ENCODE assay signal across 9 cellular contexts in the genomic region with DNA sequence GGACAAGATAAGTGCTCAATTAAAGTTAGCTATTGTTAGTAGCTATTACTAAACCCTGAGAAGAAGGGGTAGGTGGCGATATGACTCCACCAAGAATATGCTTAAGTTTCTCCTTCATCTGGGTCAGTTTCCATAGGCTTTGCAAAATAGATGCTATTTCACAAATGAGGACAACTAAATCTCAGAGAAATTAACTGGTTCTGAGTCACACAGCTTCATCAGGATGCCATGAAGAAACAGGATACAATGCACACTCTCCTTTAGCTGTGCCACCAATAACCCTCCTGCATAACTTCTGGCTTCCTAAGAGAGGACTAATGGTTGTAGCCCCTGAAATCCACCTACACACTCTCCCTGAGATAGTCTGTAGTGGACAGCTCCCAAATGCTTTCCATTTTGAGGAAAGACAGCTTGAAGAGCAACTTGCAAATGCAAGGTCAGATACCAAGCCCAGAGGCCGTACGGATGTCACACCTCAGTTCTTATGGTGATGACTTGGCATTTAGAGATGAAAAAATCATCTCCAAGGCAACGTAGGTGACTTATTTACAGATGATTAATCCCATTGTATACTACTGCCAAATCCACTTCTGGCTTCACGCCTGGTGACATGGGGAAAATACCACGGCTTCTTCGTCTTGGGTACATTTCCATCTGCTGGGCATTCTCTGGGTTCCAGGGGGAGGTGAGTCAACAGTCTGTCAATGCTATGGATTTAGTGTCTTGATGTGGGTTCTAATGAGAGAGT.
DNase-seq lines count a peak whose midpoint lies in the region; ATAC-seq, FAIRE-seq and TF ChIP-seq lines count a peak whose summit lies in the region.
"Had no signal": no experiment of that assay in that cellular context is flagged by ENCODE, and none has a peak within 500 bp of the region (broad histone marks: within the 10 kb centered on the region; RNA-seq: fewer than 3 reads in every experiment).

No MANE protein-coding gene starts in this region.

- no peak overlapping the region for H2AFZ ChIP-seq in keratinocyte (ENCODE audit: control insufficient read depth, low read length)

- H3K4me1 ChIP-seq in keratinocyte (ENCODE audit: control insufficient read depth, extremely low read depth, insufficient read depth, low read length), result peaks cover 22% of the 10 kb centered on the region

- no peaks in the 10 kb centered on the region for H3K36me3 ChIP-seq in keratinocyte (ENCODE audit: control insufficient read depth in 2 of 2, extremely low read depth in 1 of 2, insufficient read depth in 2 of 2, low read length in 2 of 2)

- H3K4me3 ChIP-seq in keratinocyte (ENCODE audit: control insufficient read depth in 2 of 3, extremely low read depth in 1 of 3, insufficient read depth in 2 of 3, low read depth in 1 of 3, low read length in 3 of 3), result no peak overlapping the region

- DNase-seq in COR-L47 (lab: John Stamatoyannopoulos, UW) (peak; percentile 66), HPDE6-E6E7 (ENCODE audit: extremely low spot score) (peak; percentile 72), SW 1271 (lab: John Stamatoyannopoulos, UW) (peak; percentile 68 to 76), keratinocyte (ENCODE audit: low read depth, low spot score) (peak; percentile 95), GM19240 (ENCODE audit: insufficient read length, low spot score) (no peak), NK-92 (lab: John Stamatoyannopoulos, UW; ENCODE audit: unreplicated experiment) (no peak)
- DNase-seq: stimulated activated CD4-positive, alpha-beta T cell treated with anti-CD3 and anti-CD28 coated beads, Interleukin-4, amount 100 ng/mL, for 1 hour had no signal

- H3K79me2 ChIP-seq in keratinocyte (ENCODE audit: control insufficient read depth, insufficient read depth, low read length), result no peaks in the 10 kb centered on the region

- peak overlapping the region; percentile 71 for H3K4me2 ChIP-seq in keratinocyte (ENCODE audit: control insufficient read depth, extremely low read depth, insufficient read depth, low read depth, low read length)

- FAIRE-seq in keratinocyte (lab: Jason Lieb, UNC), result peak; percentile 96

- H3K27me3 ChIP-seq in keratinocyte (ENCODE audit: control insufficient read depth, extremely low read depth, insufficient read depth, low read length), result no peaks in the 10 kb centered on the region

- peak overlapping the region; percentile 83 for H3K27ac ChIP-seq in keratinocyte (ENCODE audit: control insufficient read depth, insufficient read depth, low read length)

- no peak for ATAC-seq in HG02678 (IDR thresholded peaks at IDR 0.05; ENCODE audit: unreplicated experiment)
- no peak for ATAC-seq in HG02759 (IDR thresholded peaks at IDR 0.05; ENCODE audit: unreplicated experiment)

- H3K9ac ChIP-seq in keratinocyte (ENCODE audit: control insufficient read depth, extremely low read depth, insufficient read depth, low read length), result no peak overlapping the region

- peaks cover 2% of the 10 kb centered on the region for H3K9me3 ChIP-seq in keratinocyte (ENCODE audit: control insufficient read depth, low read depth, low read length)

- no peaks in the 10 kb centered on the region for H3K9me1 ChIP-seq in keratinocyte (ENCODE audit: control insufficient read depth, extremely low read depth, insufficient read depth, low read length)

- dilution Hi-C loops in keratinocyte (cut with MboI; ENCODE audit: extremely low pct_ligation_motif_present, low sequenced_read_pairs), result no loop called here

- H4K20me1 ChIP-seq in keratinocyte (ENCODE audit: control insufficient read depth, extremely low read depth, insufficient read depth, low read length), result no peaks in the 10 kb centered on the region

- peak in 1 of 3 experiments; percentile 29 for TF ChIP-seq CTCF in keratinocyte (optimal IDR thresholded peaks at IDR 0.05 in 1 of 3, IDR thresholded peaks at IDR 0.05 in 1 of 3, conservative IDR thresholded peaks at IDR 0.05 in 1 of 3; ENCODE audit: extremely low read depth in 1 of 3, insufficient read depth in 2 of 3, low read length in 3 of 3)

Comparison
In these comparisons a context has a peak if more than half of its experiments do, and no peak if none do; other contexts are left out.
1. DNase-seq: peak in COR-L47 (single experiment), HPDE6-E6E7 (single experiment), SW 1271 (2 of 2) and keratinocyte (single experiment); none in GM19240 (single experiment) and NK-92 (single experiment).